In genomic region chr1:88111806-88112205, GRCh38 we compare ENCODE assay signal across 27 cellular contexts.
"Had no signal": no experiment of that assay in that cellular context is flagged by ENCODE, and none has a peak within 500 bp of the region (broad histone marks: within the 10 kb centered on the region; RNA-seq: fewer than 3 reads in every experiment).

No MANE protein-coding gene starts in this region.

- H3K9me3 ChIP-seq: esophagus squamous epithelium, left ventricle myocardium inferior, lower lobe of right lung, neutrophil, pancreas, suprapubic skin, transverse colon, upper lobe of right lung, vagina had no signal

- H3K4me1 ChIP-seq: esophagus squamous epithelium, left ventricle myocardium inferior, lower lobe of right lung, suprapubic skin, transverse colon, upper lobe of right lung, vagina had no signal

- ATAC-seq: left colon; lower lobe of right lung; natural killer cell; sciatic nerve; stimulated activated naive CD8-positive, alpha-beta T cell treated with anti-CD3 and anti-CD28 coated beads, Interleukin-15, amount 100 ng/mL, for 72 hours; upper lobe of right lung had no signal

- H3K27ac ChIP-seq: coronary artery, esophagus squamous epithelium, left ventricle myocardium inferior, lower lobe of right lung, neutrophil, pancreas, suprapubic skin, transverse colon, upper lobe of right lung, vagina had no signal

- H3K36me3 ChIP-seq: esophagus squamous epithelium, left ventricle myocardium inferior, lower lobe of right lung, neutrophil, pancreas, suprapubic skin, transverse colon, upper lobe of right lung, vagina had no signal

- FAIRE-seq: endothelial cell of umbilical vein, frontal cortex, keratinocyte, pancreas had no signal

- H3K4me2 ChIP-seq: smooth muscle cell had no signal

- DNase-seq: dermis blood vessel endothelial cell; effector memory CD4-positive, alpha-beta T cell; erythroblast; esophagus squamous epithelium; head of caudate nucleus; left colon; left ventricle myocardium inferior; lower lobe of right lung; natural killer cell; pancreas; stimulated activated CD4-positive, alpha-beta T cell treated with anti-CD3 and anti-CD28 coated beads, Interleukin-12 subunit alpha, Interleukin-12 subunit beta, amount 100 ng/mL, for 4 hours; stimulated activated CD4-positive, alpha-beta T cell treated with anti-CD3 and anti-CD28 coated beads, Interleukin-1b, Interleukin-23, amount 100 ng/mL, for 48 hours; stimulated activated CD4-positive, alpha-beta T cell treated with anti-CD3 and anti-CD28 coated beads, Interleukin-4, amount 100 ng/mL, for 1 hour; stimulated activated CD8-positive, alpha-beta memory T cell treated with anti-CD3 and anti-CD28 coated beads, Interleukin-4, amount 100 ng/mL, for 48 hours; stimulated activated naive CD4-positive, alpha-beta T cell; stimulated activated naive CD8-positive, alpha-beta T cell treated with anti-CD3 and anti-CD28 coated beads, Interleukin-15, amount 100 ng/mL, for 72 hours; transverse colon; upper lobe of right lung had no signal

- H3K4me3 ChIP-seq: coronary artery, esophagus squamous epithelium, left ventricle myocardium inferior, lower lobe of right lung, pancreas, smooth muscle cell, suprapubic skin, transverse colon, upper lobe of right lung, vagina had no signal

- H3K27me3 ChIP-seq: esophagus squamous epithelium, neutrophil, pancreas, suprapubic skin, transverse colon, upper lobe of right lung, vagina had no signal
